7 cellular contexts compared by ENCODE assay signal in genomic region chr2:218387369-218388194, GRCh38. TPM values are rescaled to one million over a fixed set of nuclear protein-coding genes. Genes with fewer than 3 reads are reported as not detected.
DNase-seq lines count a peak whose midpoint lies in the region; ATAC-seq, FAIRE-seq and TF ChIP-seq lines count a peak whose summit lies in the region.

No MANE protein-coding gene starts in this region.

- no peak overlapping the region for H3K14ac ChIP-seq in H1 (ENCODE audit: insufficient read length)

- H2BK15ac ChIP-seq in H1 (ENCODE audit: low read length), result no peak overlapping the region

- no peak for TF ChIP-seq EP300 in H1 (IDR thresholded peaks at IDR 0.05; ENCODE audit: borderline replicate concordance in 1 of 2, low read depth in 2 of 2, low read length in 2 of 2)

- CTCF ChIA-PET in H1 (lab: Charles Lee; ENCODE audit: partially characterized antibody), result interaction anchor here (0.8 to 3.1 kb wide), 12 partner anchors 9 to 117 kb away, joined by 3 to 13 read pairs (median 4); partner anchors contain the start of genes AAMP, CATIP, PNKD and TMBIM1

- peak overlapping the region; percentile 92 for H3K56ac ChIP-seq in H1 (replicated peaks; ENCODE audit: insufficient read length, low read depth, low read length)

- H3K9me3 ChIP-seq in H1 (ENCODE audit: insufficient read depth in 2 of 2, low read depth in 1 of 2, low read length in 1 of 2), result no peaks in the 10 kb centered on the region
- no peaks in the 10 kb centered on the region for H3K9me3 ChIP-seq in vagina

- H3K79me2 ChIP-seq in H1 (ENCODE audit: control insufficient read depth in 1 of 2, insufficient read depth in 2 of 2, low read length in 2 of 2), result no peaks in the 10 kb centered on the region

- H3K27ac ChIP-seq in H1 (ENCODE audit: low read depth, low read length) (no peak overlapping the region; the same call in 1 of the 2 replicates), vagina (peak overlapping the region; percentile 47)

- H3K27ac Mint-ChIP-seq in mesothelial cell of epicardium, result peak overlapping the region; percentile 93

- intact Hi-C loops in vagina (cut with DNase I), result no loop called here

- peak overlapping the region; percentile 97; the same call in 1 of the 2 replicates for H3K18ac ChIP-seq in H1 (ENCODE audit: extremely low read depth, low read length)

- peak overlapping the region; percentile 93 for H2AFZ ChIP-seq in H1 (ENCODE audit: low read length)

- TF ChIP-seq CTCF in HFF-Myc (IDR thresholded peaks at IDR 0.05; ENCODE audit: low read depth, low read length, missing control alignments), result no peak
- TF ChIP-seq CTCF in H1 (IDR thresholded peaks at IDR 0.05; ENCODE audit: control extremely low read depth in 1 of 3, insufficient read depth in 1 of 3, low read depth in 1 of 3, low read length in 3 of 3), result no peak
- no peak for TF ChIP-seq CTCF in mesothelial cell of epicardium (IDR thresholded peaks at IDR 0.05; ENCODE audit: unreplicated experiment)
- TF ChIP-seq CTCF in vagina (IDR thresholded peaks at IDR 0.05), result no peak

- ATAC-seq in GM21528 (IDR thresholded peaks at IDR 0.05; ENCODE audit: low FRiP score, unreplicated experiment), result no peak

- peaks cover 7% of the 10 kb centered on the region for H3K27me3 Mint-ChIP-seq in mesothelial cell of epicardium (ENCODE audit: low read depth)

- peak overlapping the region; percentile 79 to 94 for H3K4me2 ChIP-seq in H1 (ENCODE audit: insufficient read depth in 1 of 2, low read depth in 2 of 2, low read length in 2 of 2)

- peak overlapping the region; percentile 81; the same call in 1 of the 2 replicates for H2BK5ac ChIP-seq in H1 (ENCODE audit: low read depth, low read length)

- no peak for TF ChIP-seq RAD21 in H1 (IDR thresholded peaks at IDR 0.05 in 1 of 2, conservative IDR thresholded peaks at IDR 0.05 in 1 of 2; ENCODE audit: low read depth in 2 of 2, low read length in 2 of 2)

- H3K36me3 ChIP-seq in H1 (ENCODE audit: control insufficient read depth in 2 of 4, insufficient read depth in 4 of 4, low read length in 3 of 4) (no peaks in the 10 kb centered on the region), vagina (no peaks in the 10 kb centered on the region)

- H2BK120ac ChIP-seq in H1 (replicated peaks; ENCODE audit: low read depth, low read length), result no peak overlapping the region

- H3K4me3 ChIP-seq in HFF-Myc (replicated peaks; ENCODE audit: low read depth, low read length) (peak overlapping the region; percentile 25), H1 (ENCODE audit: extremely low read depth in 1 of 4, insufficient read depth in 2 of 4, low read depth in 3 of 4, low read length in 4 of 4) (peak overlapping the region; percentile 41 to 76 (median 58)), vagina (peak overlapping the region; percentile 12 to 29)

- H3K27me3 ChIP-seq in H1 (replicated peaks in 1 of 4; ENCODE audit: control insufficient read depth in 3 of 4, extremely low read depth in 1 of 4, insufficient read depth in 3 of 4, low read length in 3 of 4) (peaks cover 0 to 17% (median 11%) of the 10 kb centered on the region in 4 experiments; a peak in 5 of 7 replicates), vagina (no peaks in the 10 kb centered on the region)

- peak in 1 of 2 experiments; percentile 70; a peak in 2 of 3 replicates for TF ChIP-seq POLR2A in H1 (IDR thresholded peaks at IDR 0.05; ENCODE audit: control extremely low read depth in 1 of 2, low read depth in 2 of 2, low read length in 2 of 2)
- TF ChIP-seq POLR2A in vagina (IDR thresholded peaks at IDR 0.05), result no peak

- no peaks in the 10 kb centered on the region for H3K79me1 ChIP-seq in H1 (ENCODE audit: low read depth, low read length)

- H3K4ac ChIP-seq in H1 (replicated peaks; ENCODE audit: insufficient read length, low read depth, low read length), result peak overlapping the region; percentile 96

- H3K4me3 Mint-ChIP-seq in mesothelial cell of epicardium, result peak overlapping the region; percentile 62

- no peak overlapping the region for H2BK20ac ChIP-seq in H1 (ENCODE audit: low read length)

- H3K23me2 ChIP-seq in H1 (ENCODE audit: low read depth, low read length), result peaks cover 5% of the 10 kb centered on the region; the same call in 1 of the 2 replicates

- peak overlapping the region in 3 of 4 experiments; percentile 36 to 85 (median 48); a peak in 6 of 7 replicates for H3K9ac ChIP-seq in H1 (replicated peaks in 1 of 4; ENCODE audit: extremely low read depth in 1 of 4, low read depth in 3 of 4, low read length in 3 of 4)

- H3K4me1 Mint-ChIP-seq in mesothelial cell of epicardium, result peaks cover 5% of the 10 kb centered on the region

- H3K9me3 Mint-ChIP-seq in mesothelial cell of epicardium, result no peaks in the 10 kb centered on the region

- peak overlapping the region; percentile 93 for H4K8ac ChIP-seq in H1 (ENCODE audit: extremely low read depth, insufficient read depth, low read length)

- POLR2A ChIA-PET in H1 (lab: Charles Lee; ENCODE audit: partially characterized antibody), result interaction anchor here (0.9 to 1.8 kb wide), 8 partner anchors 9 to 58 kb away, joined by 3 to 6 read pairs (median 4); no protein-coding TSS in a partner anchor

- H2AK5ac ChIP-seq in H1 (ENCODE audit: low read depth, low read length), result no peak overlapping the region

- peak overlapping the region; percentile 99 for H4K91ac ChIP-seq in H1 (replicated peaks; ENCODE audit: insufficient read length, low read length)

- H4K5ac ChIP-seq in H1 (ENCODE audit: insufficient read length, low read depth, low read length), result peak overlapping the region; percentile 96

- H2BK12ac ChIP-seq in H1 (ENCODE audit: low read depth, low read length), result no peak overlapping the region

- no peaks in the 10 kb centered on the region for H3K36me3 Mint-ChIP-seq in mesothelial cell of epicardium

- H3K23ac ChIP-seq in H1 (ENCODE audit: insufficient read length), result no peak overlapping the region

- H4K20me1 ChIP-seq in H1 (replicated peaks in 1 of 2; ENCODE audit: control insufficient read depth in 1 of 2, insufficient read depth in 2 of 2, low read length in 2 of 2), result no peaks in the 10 kb centered on the region

- DNase-seq in HFF-Myc (ENCODE audit: extremely low read depth, low read depth), result peak; percentile 61
- DNase-seq in NCI-H82 treated with DMSO at 0.1 percent for 48 hours (lab: John Stamatoyannopoulos, UW; ENCODE audit: unreplicated experiment), result peak; percentile 75
- DNase-seq in H1 (ENCODE audit: low read depth in 1 of 2, low spot score in 2 of 2), result peak in 1 of 2 experiments; percentile 94
- DNase-seq in mesothelial cell of epicardium (ENCODE audit: low spot score in 2 of 2, unreplicated experiment in 2 of 2), result peak in 1 of 2 experiments; percentile 71
- DNase-seq in vagina (ENCODE audit: extremely low spot score in 2 of 2), result no peak
- DNase-seq in OCI-M2 (lab: John Stamatoyannopoulos, UW; ENCODE audit: unreplicated experiment), result no peak

- 5% methylated on average over 34 of the region's 38 CpGs; no CpG with 5 or more reads in 1 of the 2 experiments for WGBS in H1 (ENCODE audit: extremely low coverage in 1 of 2, insufficient coverage in 1 of 2, insufficient read length in 1 of 2, insufficient replicate concordance in 2 of 2, low coverage in 1 of 2, low lambda C conversion rate in 2 of 2, missing lambda C conversion rate in 1 of 2), 2 experiments

- H3K4me1 ChIP-seq in H1 (replicated peaks in 1 of 4; ENCODE audit: control insufficient read depth in 3 of 4, insufficient read depth in 4 of 4, low read length in 3 of 4) (peaks cover 0 to 5% (median 3%) of the 10 kb centered on the region in 4 experiments; a peak in 5 of 7 replicates), vagina (peaks cover 21% of the 10 kb centered on the region)

- FAIRE-seq in H1 (lab: Jason Lieb, UNC), result peak; percentile 48

RNA-seq across cellular contexts. Expression of gene SLC11A1, which starts 5.5 kb away (rescaled TPM):
- 0.21 and 0.43 TPM in 2 replicates for total RNA-seq in H1 (2021; fragmentation: NEBNext Ultra II Directional; extraction: Animal tissue kit (Norgen Biotek cat#: 25700))
- 0.13 and 0.20 TPM in 2 replicates for polyA plus RNA-seq in H1 (2011; rRNA removed)
- 0.05 TPM for polyA plus RNA-seq in H1 (2011; cell fraction: cytosol; rRNA removed)
- polyA plus RNA-seq in H1 (2011; cell fraction: nucleus; rRNA removed), result 0.36 TPM
- polyA plus RNA-seq in H1 (2012, experiment 1 of 2), result 0.07 to 0.27 TPM (median 0.08 TPM) in 3 of 4 replicates, not detected in the other
- 0.07 TPM for polyA plus RNA-seq in H1 (2012, experiment 2 of 2)
- polyA plus RNA-seq in H1 (2013, experiment 1 of 2), result 0.12 TPM
- 0.09 TPM for polyA plus RNA-seq in H1 (2013, experiment 2 of 2)
- polyA minus RNA-seq in H1 (2011; rRNA and poly(A)+ RNA removed), result 0.05 TPM in 1 of 2 replicates, not detected in the other
- polyA minus RNA-seq in H1 (2011; cell fraction: cytosol; rRNA and poly(A)+ RNA removed), result not detected
- polyA minus RNA-seq in H1 (2011; cell fraction: nucleus; rRNA and poly(A)+ RNA removed), result 1.3 TPM
- total RNA-seq in mesothelial cell of epicardium, result 0.53 to 0.79 TPM (median 0.76 TPM) in 3 replicates
- total RNA-seq in vagina, result 36.6 TPM

RNA-seq across cellular contexts. Expression of gene CTDSP1, which starts 12.1 kb away (rescaled TPM):
- 20.3 and 20.9 TPM in 2 replicates for total RNA-seq in H1 (2021; fragmentation: NEBNext Ultra II Directional; extraction: Animal tissue kit (Norgen Biotek cat#: 25700))
- 35.2 and 51.8 TPM in 2 replicates for polyA plus RNA-seq in H1 (2011; rRNA removed)
- 37.5 TPM for polyA plus RNA-seq in H1 (2011; cell fraction: cytosol; rRNA removed)
- polyA plus RNA-seq in H1 (2011; cell fraction: nucleus; rRNA removed), result 41.5 TPM
- polyA plus RNA-seq in H1 (2012, experiment 1 of 2), result 26.6 to 32.0 TPM (median 28.6 TPM) in 4 replicates
- 32.8 TPM for polyA plus RNA-seq in H1 (2012, experiment 2 of 2)
- 10.2 TPM for polyA plus RNA-seq in H1 (2013, experiment 1 of 2)
- 10.7 TPM for polyA plus RNA-seq in H1 (2013, experiment 2 of 2)
- polyA minus RNA-seq in H1 (2011; rRNA and poly(A)+ RNA removed), result 29.1 and 46.5 TPM in 2 replicates
- 23.2 TPM for polyA minus RNA-seq in H1 (2011; cell fraction: cytosol; rRNA and poly(A)+ RNA removed)
- 25.6 TPM for polyA minus RNA-seq in H1 (2011; cell fraction: nucleus; rRNA and poly(A)+ RNA removed)
- total RNA-seq in mesothelial cell of epicardium (134 to 142 TPM (median 136 TPM) in 3 replicates), vagina (103 TPM)

RNA-seq across cellular contexts. Expression of gene CATIP, which starts 30.9 kb away (rescaled TPM):
- total RNA-seq in H1 (2021; fragmentation: NEBNext Ultra II Directional; extraction: Animal tissue kit (Norgen Biotek cat#: 25700)), result not detected in 2 replicates
- polyA plus RNA-seq in H1 (2011; rRNA removed), result not detected in 2 replicates
- polyA plus RNA-seq in H1 (2011; cell fraction: cytosol; rRNA removed), result 0.27 TPM
- 0.87 TPM for polyA plus RNA-seq in H1 (2011; cell fraction: nucleus; rRNA removed)
- 0.16 to 0.34 TPM in 2 of 4 replicates, not detected in the others for polyA plus RNA-seq in H1 (2012, experiment 1 of 2)
- polyA plus RNA-seq in H1 (2012, experiment 2 of 2), result not detected
- not detected for polyA plus RNA-seq in H1 (2013, experiment 1 of 2)
- polyA plus RNA-seq in H1 (2013, experiment 2 of 2), result 0.07 TPM
- polyA minus RNA-seq in H1 (2011; rRNA and poly(A)+ RNA removed), result 0.60 TPM in 1 of 2 replicates, not detected in the other
- polyA minus RNA-seq in H1 (2011; cell fraction: cytosol; rRNA and poly(A)+ RNA removed), result not detected
- polyA minus RNA-seq in H1 (2011; cell fraction: nucleus; rRNA and poly(A)+ RNA removed), result not detected
- total RNA-seq in mesothelial cell of epicardium (0.16 TPM in 1 of 3 replicates, not detected in the others), vagina (not detected)

RNA-seq across cellular contexts. Expression of gene VIL1, which starts 31.3 kb away (rescaled TPM):
- 7.0 and 8.2 TPM in 2 replicates for total RNA-seq in H1 (2021; fragmentation: NEBNext Ultra II Directional; extraction: Animal tissue kit (Norgen Biotek cat#: 25700))
- 6.2 and 8.1 TPM in 2 replicates for polyA plus RNA-seq in H1 (2011; rRNA removed)
- polyA plus RNA-seq in H1 (2011; cell fraction: cytosol; rRNA removed), result 5.8 TPM
- polyA plus RNA-seq in H1 (2011; cell fraction: nucleus; rRNA removed), result 11.8 TPM
- polyA plus RNA-seq in H1 (2012, experiment 1 of 2), result 4.1 to 7.0 TPM (median 5.3 TPM) in 4 replicates
- polyA plus RNA-seq in H1 (2012, experiment 2 of 2), result 1.9 TPM
- 1.3 TPM for polyA plus RNA-seq in H1 (2013, experiment 1 of 2)
- 1.2 TPM for polyA plus RNA-seq in H1 (2013, experiment 2 of 2)
- polyA minus RNA-seq in H1 (2011; rRNA and poly(A)+ RNA removed), result 11.3 and 14.8 TPM in 2 replicates
- 3.5 TPM for polyA minus RNA-seq in H1 (2011; cell fraction: cytosol; rRNA and poly(A)+ RNA removed)
- polyA minus RNA-seq in H1 (2011; cell fraction: nucleus; rRNA and poly(A)+ RNA removed), result 6.6 TPM
- total RNA-seq in mesothelial cell of epicardium (0.29 to 0.64 TPM (median 0.54 TPM) in 3 replicates), vagina (not detected)

Comparison
In these comparisons a context has a peak if more than half of its experiments do, and no peak if none do; other contexts are left out.
1. DNase-seq: peak in HFF-Myc (single experiment) and NCI-H82 treated with DMSO at 0.1 percent for 48 hours (single experiment); none in vagina (0 of 2) and OCI-M2 (single experiment).
2. RNA of gene SLC11A1, which starts 5.5 kb away (total RNA-seq): 36.6 TPM in vagina (single experiment); 0.53 to 0.79 TPM in mesothelial cell of epicardium and 0.21 to 0.43 TPM in H1; every median in the first group is over 10 times any median in the second.
3. Peak in every context shown above with its lines, with median percentiles within 50 percentile points of each other: H3K4me3 ChIP-seq.